Comparison of ENCODE assay signal across 11 cellular contexts in genomic region chr12:26749781-26750180, GRCh38.
DNase-seq lines count a peak whose midpoint lies in the region; ATAC-seq and TF ChIP-seq lines count a peak whose summit lies in the region.
"Had no signal": no experiment of that assay in that cellular context is flagged by ENCODE, and none has a peak within 500 bp of the region (broad histone marks: within the 10 kb centered on the region; RNA-seq: fewer than 3 reads in every experiment).

No MANE protein-coding gene starts in this region.

- TF ChIP-seq CTCF in left lung (IDR thresholded peaks at IDR 0.05), result no peak
- TF ChIP-seq CTCF in uterus (IDR thresholded peaks at IDR 0.05), result no peak

- H3K9me3 ChIP-seq in left lung, result no peaks in the 10 kb centered on the region
- H3K9me3 ChIP-seq in uterus, result no peaks in the 10 kb centered on the region

- peak; percentile 26 for DNase-seq in NOMO-1 treated with DMSO at 0.1 percent for 48 hours (lab: John Stamatoyannopoulos, UW; ENCODE audit: unreplicated experiment)
- no peak for DNase-seq in NOMO-1 treated with dmso at 0.1 percent for 144 hours (lab: John Stamatoyannopoulos, UW; ENCODE audit: unreplicated experiment)
- DNase-seq in left lung, result no peak
- DNase-seq in NCI-H2081 treated with DMSO at 0.1 percent for 48 hours (lab: John Stamatoyannopoulos, UW), result no peak
- no peak for DNase-seq in NK-92 treated with Interleukin-12 subunit alpha and Interleukin-12 subunit beta, amount 100 ng/mL, for 24 hours (lab: John Stamatoyannopoulos, UW)
- no peak for DNase-seq in uterus
- DNase-seq: activated CD4-positive, CD25-positive, alpha-beta regulatory T cell treated with anti-CD3 and anti-CD28 coated beads, Interleukin-2, amount 50 U/mL, for 72 hours; kidney glomerular epithelial cell; NCI-H446 had no signal

- H3K4me1 ChIP-seq in left lung (peaks cover 13 to 26% of the 10 kb centered on the region in 2 donors), uterus (no peaks in the 10 kb centered on the region)

- H3K27me3 ChIP-seq in left lung (no peaks in the 10 kb centered on the region), uterus (no peaks in the 10 kb centered on the region)

- H3K4me3 ChIP-seq in left lung, result no peak overlapping the region
- no peak overlapping the region for H3K4me3 ChIP-seq in uterus

- intact Hi-C loops in left lung (cut with DNase I), result no loop called here
- intact Hi-C loops in uterus (cut with DNase I; ENCODE audit: low total_unique reads), result no loop called here

- TF ChIP-seq POLR2A in uterus (IDR thresholded peaks at IDR 0.05), result no peak

- H3K27ac ChIP-seq in left lung (no peak overlapping the region), uterus (no peak overlapping the region)

- peak; percentile 86 for ATAC-seq in GM21723 (IDR thresholded peaks at IDR 0.05; ENCODE audit: unreplicated experiment)
- ATAC-seq in HG03442 (IDR thresholded peaks at IDR 0.05; ENCODE audit: unreplicated experiment), result peak; percentile 74
- ATAC-seq in left lung, result peak; percentile 49

- H3K36me3 ChIP-seq in left lung, result no peaks in the 10 kb centered on the region
- H3K36me3 ChIP-seq in uterus, result no peaks in the 10 kb centered on the region
